In the genomic region with DNA sequence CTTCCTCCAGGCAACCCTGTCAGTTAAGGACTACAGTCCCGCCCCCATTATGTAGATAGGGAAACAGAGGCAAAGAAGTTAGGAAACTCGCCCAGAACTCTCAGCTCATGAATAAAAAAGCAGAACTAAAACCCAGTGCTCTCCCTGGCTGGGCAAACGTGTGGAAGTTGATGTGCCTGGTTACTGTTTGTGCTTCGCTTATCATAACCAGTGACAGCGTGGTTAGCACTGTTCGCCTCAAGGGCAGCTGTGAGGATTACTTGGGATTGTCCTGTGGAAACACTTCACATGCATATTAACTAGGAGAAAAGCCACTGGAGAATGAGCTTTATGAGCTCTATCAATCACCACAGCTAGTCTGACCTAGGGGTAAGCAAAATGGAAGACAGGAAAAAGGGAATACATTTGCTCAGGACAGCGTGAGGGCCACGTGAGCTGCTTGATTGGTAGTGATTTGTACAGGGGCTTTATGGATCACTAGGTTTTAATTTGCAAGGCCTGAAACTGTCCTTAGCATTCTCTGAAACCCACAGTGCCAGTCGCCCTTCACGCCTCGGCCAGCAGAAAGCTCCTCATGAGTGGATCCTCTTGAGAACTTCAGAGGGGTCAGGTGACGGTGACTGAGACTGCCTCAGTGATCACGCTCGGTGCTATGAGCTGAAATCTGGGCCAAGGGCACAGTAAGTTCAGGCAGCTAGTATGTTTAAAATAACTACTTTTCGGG, we compare ENCODE assay signal across 11 cellular contexts. TPM values are rescaled to one million over a fixed set of nuclear protein-coding genes. Genes with fewer than 3 reads are reported as not detected.
DNase-seq lines count a peak whose midpoint lies in the region; ATAC-seq, FAIRE-seq and TF ChIP-seq lines count a peak whose summit lies in the region.
"Had no signal": no experiment of that assay in that cellular context is flagged by ENCODE, and none has a peak within 500 bp of the region (broad histone marks: within the 10 kb centered on the region; RNA-seq: fewer than 3 reads in every experiment).

No MANE protein-coding gene starts in this region.

- H2BK5ac ChIP-seq in IMR-90 (ENCODE audit: low read depth, low read length, poor library complexity, severe bottlenecking): peak overlapping the region; percentile 4

- no peaks in the 10 kb centered on the region for H3K27me3 ChIP-seq in IMR-90 (ENCODE audit: control insufficient read depth, insufficient read depth, low read length)

- POLR2A ChIA-PET in A549 (lab: Yijun Ruan, JAX): interaction anchor here (0.6 to 4.7 kb wide), 2 partner anchors 19 to 41 kb away, joined by 5 to 54 read pairs; a partner anchor contains a TSS
- POLR2A ChIA-PET in IMR-90 (lab: Charles Lee; ENCODE audit: unreplicated experiment): no interaction called here

- H2AFZ ChIP-seq in IMR-90 (replicated peaks; ENCODE audit: low read length, poor library complexity): no peak overlapping the region

- TF ChIP-seq EP300 in A549 (IDR thresholded peaks at IDR 0.05): no peak

- H3K9me1 ChIP-seq in IMR-90 (ENCODE audit: insufficient read depth, low read length): peaks cover 34% of the 10 kb centered on the region

- peak overlapping the region; percentile 76; the same call in 1 of the 2 replicates for H2AK5ac ChIP-seq in IMR-90 (ENCODE audit: low read depth, low read length)

- H2AK9ac ChIP-seq in IMR-90 (replicated peaks; ENCODE audit: low read depth, low read length, poor library complexity): no peak overlapping the region

- FAIRE-seq in A549 (lab: Jason Lieb, UNC): no peak

- no peak overlapping the region; the same call in 1 of the 2 replicates for H3K23ac ChIP-seq in IMR-90 (ENCODE audit: low read depth, low read length)

- H4K5ac ChIP-seq in IMR-90 (ENCODE audit: low read depth, low read length): no peak overlapping the region; the same call in 1 of the 2 replicates

- in situ Hi-C loops in IMR-90 (cut with MboI; ENCODE audit: low sequenced_read_pairs): no loop called here

- H3K4me2 ChIP-seq in A549 (peak overlapping the region; percentile 71; the same call in 1 of the 3 replicates), IMR-90 (ENCODE audit: low read depth, low read length) (no peak overlapping the region)

- H3K36me3 ChIP-seq in IMR-90 (ENCODE audit: control insufficient read depth, insufficient read depth, low read length): peaks cover 24% of the 10 kb centered on the region

- no peak overlapping the region for H3K9ac ChIP-seq in IMR-90 (ENCODE audit: low read depth, low read length)

- 92% methylated on average over 15 of the region's 15 CpGs for WGBS in A549 (ENCODE audit: missing lambda C conversion rate)
- WGBS in IMR-90 (ENCODE audit: extremely low coverage in 2 of 2, insufficient read length in 1 of 2), 2 experiments: 90% methylated on average over 3 of the region's 15 CpGs; no CpG with 5 or more reads in 1 of the 2 experiments

- no peak for TF ChIP-seq CTCF in A549 (IDR thresholded peaks at IDR 0.05)
- no peak for TF ChIP-seq CTCF in IMR-90 (conservative IDR thresholded peaks at IDR 0.05; ENCODE audit: low read depth, low read length)

- DNase-seq in A549 (ENCODE audit: low read depth in 1 of 2, low spot score in 1 of 2) (no peak), IMR-90 (peak; percentile 13), myocyte (ENCODE audit: low read depth) (peak; percentile 83), NCI-H1694 treated with DMSO at 0.1 percent for 48 hours (lab: John Stamatoyannopoulos, UW) (no peak)
- DNase-seq: activated CD4-positive, alpha-beta T cell treated with anti-CD3 and anti-CD28 coated beads, Interleukin-2, amount 50 U/mL, for 4 hours; central memory CD4-positive, alpha-beta T cell; NCI-H2081 had no signal

- H3K56ac ChIP-seq in IMR-90 (ENCODE audit: extremely low read depth, insufficient read depth, low read length): no peak overlapping the region

- H4K8ac ChIP-seq in IMR-90 (ENCODE audit: low read depth in 2 of 2, low read length in 2 of 2): peak overlapping the region in 1 of 2 experiments; percentile 22; a peak in 2 of 4 replicates

- intact Hi-C loops in IMR-90 (cut with micrococcal nuclease): no loop called here

- H3K14ac ChIP-seq in IMR-90 (replicated peaks; ENCODE audit: low read depth, low read length): peak overlapping the region; percentile 60

- H3K9me3 ChIP-seq in A549 (no peaks in the 10 kb centered on the region), IMR-90 (ENCODE audit: control insufficient read depth, insufficient read depth, low read length) (no peaks in the 10 kb centered on the region)

- CTCF ChIA-PET in A549 (lab: Yijun Ruan, JAX): interaction anchor here (0.8 to 7.3 kb wide), 9 partner anchors 10 to 250 kb away, joined by 3 to 45 read pairs (median 9); a partner anchor contains a TSS
- CTCF ChIA-PET in IMR-90 (lab: Yijun Ruan, JAX): interaction anchor here (2.2 kb wide), 1 partner anchor 37 kb away, joined by 5 read pairs; no protein-coding TSS in a partner anchor

- dilution Hi-C loops in IMR-90 (cut with HindIII; ENCODE audit: low sequenced_read_pairs, unreplicated experiment): no loop called here

- peak overlapping the region; percentile 72 for H3K4ac ChIP-seq in IMR-90 (ENCODE audit: low read depth, low read length)

- peak overlapping the region; percentile 13; the same call in 1 of the 2 replicates for H4K91ac ChIP-seq in IMR-90 (ENCODE audit: insufficient read depth, low read depth, low read length)

- peak overlapping the region; percentile 22 for H3K18ac ChIP-seq in IMR-90 (ENCODE audit: low read depth, low read length)

- H3K27ac ChIP-seq in A549: peak overlapping the region; percentile 90
- H3K27ac ChIP-seq in IMR-90 (ENCODE audit: insufficient read depth, low read length): no peak overlapping the region
- H3K27ac ChIP-seq in angular gyrus (ENCODE audit: low read depth, low read length): peak overlapping the region; percentile 65

- no peak overlapping the region for H2BK15ac ChIP-seq in IMR-90 (ENCODE audit: low read depth, low read length)

- no peak for TF ChIP-seq POLR2A in A549 (IDR thresholded peaks at IDR 0.05; ENCODE audit: low read length)
- TF ChIP-seq POLR2A in IMR-90 (IDR thresholded peaks at IDR 0.05; ENCODE audit: low read depth, low read length): no peak

- H4K20me1 ChIP-seq in IMR-90 (ENCODE audit: insufficient read depth, low read length): peaks cover 5% of the 10 kb centered on the region

- H2BK120ac ChIP-seq in IMR-90 (ENCODE audit: low read depth, low read length): peak overlapping the region; percentile 63

- BruUV-seq in IMR-90 (replicated peaks; lab: Mats Ljungman, UMichigan): no TSS peak

- H3K79me1 ChIP-seq in IMR-90 (ENCODE audit: low read depth in 1 of 2, low read length in 2 of 2): peaks cover 0 to 13% of the 10 kb centered on the region in 2 experiments; a peak in 1 of 4 replicates

- peak overlapping the region; percentile 61; the same call in 1 of the 2 replicates for H2BK20ac ChIP-seq in IMR-90 (ENCODE audit: low read depth, low read length)

- ATAC-seq in A549 (no peak), IMR-90 (ENCODE audit: low read depth) (no peak), HG02571 (IDR thresholded peaks at IDR 0.05; ENCODE audit: unreplicated experiment) (no peak), HG02588 (IDR thresholded peaks at IDR 0.05; ENCODE audit: unreplicated experiment) (no peak), HG02973 (IDR thresholded peaks at IDR 0.05; ENCODE audit: unreplicated experiment) (no peak)

- no peak for TF ChIP-seq RAD21 in A549 (conservative IDR thresholded peaks at IDR 0.05 in 1 of 2, IDR thresholded peaks at IDR 0.05 in 1 of 2)
- no peak for TF ChIP-seq RAD21 in IMR-90 (IDR thresholded peaks at IDR 0.05; ENCODE audit: low read length)

- H3K4me3 ChIP-seq in A549 (no peak overlapping the region), IMR-90 (ENCODE audit: insufficient read depth, low read depth, low read length) (no peak overlapping the region)

- peaks cover 39% of the 10 kb centered on the region for H3K4me1 ChIP-seq in A549
- peaks cover 17% of the 10 kb centered on the region for H3K4me1 ChIP-seq in IMR-90 (ENCODE audit: control insufficient read depth, insufficient read depth, low read length)

TF ChIP-seq in IMR-90, 13 proteins besides CTCF, POLR2A, EP300 and RAD21 (continues in another document):
- TF ChIP-seq FOS (IDR thresholded peaks at IDR 0.05; ENCODE audit: low read depth, low read length): no peak
- no peak for TF ChIP-seq MAFK (IDR thresholded peaks at IDR 0.05; ENCODE audit: low read depth, low read length)
- no peak for TF ChIP-seq BHLHE40 (IDR thresholded peaks at IDR 0.05; ENCODE audit: low read depth, low read length)
- TF ChIP-seq, protein P1, sequence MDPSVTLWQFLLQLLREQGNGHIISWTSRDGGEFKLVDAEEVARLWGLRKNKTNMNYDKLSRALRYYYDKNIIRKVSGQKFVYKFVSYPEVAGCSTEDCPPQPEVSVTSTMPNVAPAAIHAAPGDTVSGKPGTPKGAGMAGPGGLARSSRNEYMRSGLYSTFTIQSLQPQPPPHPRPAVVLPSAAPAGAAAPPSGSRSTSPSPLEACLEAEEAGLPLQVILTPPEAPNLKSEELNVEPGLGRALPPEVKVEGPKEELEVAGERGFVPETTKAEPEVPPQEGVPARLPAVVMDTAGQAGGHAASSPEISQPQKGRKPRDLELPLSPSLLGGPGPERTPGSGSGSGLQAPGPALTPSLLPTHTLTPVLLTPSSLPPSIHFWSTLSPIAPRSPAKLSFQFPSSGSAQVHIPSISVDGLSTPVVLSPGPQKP (IDR thresholded peaks at IDR 0.05; ENCODE audit: borderline replicate concordance, low read depth, low read length): no peak

RNA-seq across cellular contexts. Expression of a gene that starts 19.9 kb away (rescaled TPM):
- polyA plus RNA-seq in A549 (2011; rRNA removed) (19.4 and 21.2 TPM in 2 replicates), A549 (2017; fragmentation: RNase III; extraction: RNeasy Plus Mini Kit Qiagen cat#74134 plus additional on column Dnase treatment) (15.7 to 22.0 TPM (median 19.4 TPM) in 3 replicates), IMR-90 (2012; rRNA removed) (22.2 and 23.6 TPM in 2 replicates)
- polyA plus RNA-seq in A549 (2012; cell fraction: cytosol; rRNA removed): 19.2 and 21.9 TPM in 2 replicates
- polyA plus RNA-seq in A549 (2012; cell fraction: nucleus; rRNA removed): 12.0 and 17.9 TPM in 2 replicates
- polyA minus RNA-seq in A549 (2011; rRNA and poly(A)+ RNA removed): 18.9 and 21.3 TPM in 2 replicates
- total RNA-seq in IMR-90 (2012; rRNA removed) (14.7 and 15.2 TPM in 2 replicates), myocyte (24.4 and 26.6 TPM in 2 replicates)
- 32.8 and 33.6 TPM in 2 replicates for polyA plus RNA-seq in IMR-90 (2012; cell fraction: cytosol; rRNA removed)
- 9.0 and 14.1 TPM in 2 replicates for polyA plus RNA-seq in IMR-90 (2012; cell fraction: nucleus; rRNA removed; ENCODE audit: low replicate concordance)
- polyA plus RNA-seq in myocyte (2012): 38.0 TPM

RNA-seq across cellular contexts. Expression of a gene that starts 20.1 kb away (rescaled TPM):
- polyA plus RNA-seq in A549 (2011; rRNA removed): 22.2 and 36.1 TPM in 2 replicates
- 8.6 and 10.8 TPM in 2 replicates for polyA plus RNA-seq in A549 (2012; cell fraction: cytosol; rRNA removed)
- 26.5 and 32.1 TPM in 2 replicates for polyA plus RNA-seq in A549 (2012; cell fraction: nucleus; rRNA removed)
- 10.6 to 13.6 TPM (median 11.7 TPM) in 3 replicates for polyA plus RNA-seq in A549 (2017; fragmentation: RNase III; extraction: RNeasy Plus Mini Kit Qiagen cat#74134 plus additional on column Dnase treatment)
- polyA minus RNA-seq in A549 (2011; rRNA and poly(A)+ RNA removed): 121 and 132 TPM in 2 replicates
- 32.2 and 34.4 TPM in 2 replicates for total RNA-seq in IMR-90 (2012; rRNA removed)
- 11.4 and 13.3 TPM in 2 replicates for polyA plus RNA-seq in IMR-90 (2012; rRNA removed)
- 6.0 and 6.6 TPM in 2 replicates for polyA plus RNA-seq in IMR-90 (2012; cell fraction: cytosol; rRNA removed)
- 28.8 and 34.0 TPM in 2 replicates for polyA plus RNA-seq in IMR-90 (2012; cell fraction: nucleus; rRNA removed; ENCODE audit: low replicate concordance)
- 21.0 and 27.7 TPM in 2 replicates for total RNA-seq in myocyte
- 15.0 TPM for polyA plus RNA-seq in myocyte (2012)

Comparison
In these comparisons a context has a peak if more than half of its experiments do, and no peak if none do; other contexts are left out.
1. DNase-seq: peak in IMR-90 (single experiment) and myocyte (single experiment); none in A549 (0 of 2) and NCI-H1694 treated with DMSO at 0.1 percent for 48 hours (single experiment).